Comparison of ENCODE assay signal across 1 cellular context in the genomic region with DNA sequence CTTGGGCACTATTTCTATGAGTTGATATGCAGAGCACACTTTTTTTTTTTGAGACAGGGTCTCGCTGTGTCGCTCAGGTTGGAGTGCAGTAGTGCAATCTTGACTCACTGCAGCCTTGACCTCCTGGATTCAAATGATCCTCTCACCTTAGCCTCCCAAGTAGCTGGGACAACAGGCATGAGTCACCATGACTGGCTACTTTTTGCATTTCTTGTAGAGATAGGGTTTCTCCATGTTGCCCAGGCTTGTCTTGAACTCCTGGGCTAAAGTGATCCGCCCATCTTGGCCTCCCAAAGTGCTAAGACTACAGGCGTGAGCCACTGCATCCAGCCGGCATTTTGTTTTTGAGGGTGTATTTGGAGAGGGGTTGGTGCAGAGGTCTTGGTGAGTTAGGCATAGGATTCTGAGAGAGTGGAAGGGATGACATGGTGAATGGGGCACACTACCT.
TF ChIP-seq lines count a peak whose summit lies in the region.

No MANE protein-coding gene starts in this region.

TF ChIP-seq in K562, 482 proteins besides CTCF, POLR2A, EP300 and RAD21 (continued from another document and continues in another):
- TF ChIP-seq E2F4 (CRISPR knock-in tag; IDR thresholded peaks at IDR 0.05; ENCODE audit: low read depth) (no peak), ZNF3 (CRISPR knock-in tag; IDR thresholded peaks at IDR 0.05) (no peak), PHTF2 (CRISPR knock-in tag; IDR thresholded peaks at IDR 0.05) (no peak), CCNT2 (IDR thresholded peaks at IDR 0.05; ENCODE audit: borderline replicate concordance, extremely low read depth, insufficient read length, low read depth, low read length) (no peak), ZZZ3 (IDR thresholded peaks at IDR 0.05) (no peak), HIVEP1 (CRISPR knock-in tag; IDR thresholded peaks at IDR 0.05) (no peak), NFE2L1 (tag; IDR thresholded peaks at IDR 0.05; ENCODE audit: borderline replicate concordance, low read depth) (peak; percentile 67; the same call in 1 of the 2 replicates), ZNF143 (CRISPR knock-in tag; IDR thresholded peaks at IDR 0.05) (no peak), SIRT6 (IDR thresholded peaks at IDR 0.05; ENCODE audit: low read depth, low read length) (no peak), ZNF699 (CRISPR knock-in tag; IDR thresholded peaks at IDR 0.05; ENCODE audit: insufficient replicate concordance) (no peak), ZNF75A (CRISPR knock-in tag; IDR thresholded peaks at IDR 0.05) (no peak), ZNF253 (CRISPR knock-in tag; conservative IDR thresholded peaks at IDR 0.05) (no peak), MCM5 (IDR thresholded peaks at IDR 0.05; ENCODE audit: low read depth) (no peak), SRF (CRISPR knock-in tag; IDR thresholded peaks at IDR 0.05) (no peak), MBD2 (IDR thresholded peaks at IDR 0.05; ENCODE audit: borderline replicate concordance, low read depth) (no peak), ZNF354B (CRISPR knock-in tag; IDR thresholded peaks at IDR 0.05) (no peak), ZNF586 (CRISPR knock-in tag; conservative IDR thresholded peaks at IDR 0.05) (no peak), HDAC1 (IDR thresholded peaks at IDR 0.05) (peak in 1 of 2 experiments; percentile 58; a peak in 2 of 4 replicates), SIN3B (IDR thresholded peaks at IDR 0.05; ENCODE audit: low read depth) (no peak), ZNF695 (CRISPR knock-in tag; IDR thresholded peaks at IDR 0.05) (no peak), FOSL1 (tag; conservative IDR thresholded peaks at IDR 0.05) (peak; percentile 97), TCF7 (IDR thresholded peaks at IDR 0.05; ENCODE audit: borderline replicate concordance) (no peak), CREM (IDR thresholded peaks at IDR 0.05; ENCODE audit: low read depth) (no peak), ZSCAN32 (CRISPR knock-in tag; IDR thresholded peaks at IDR 0.05) (no peak), GATAD2A (IDR thresholded peaks at IDR 0.05) (no peak), ZNF584 (CRISPR knock-in tag; IDR thresholded peaks at IDR 0.05; ENCODE audit: low read depth) (no peak), HNRNPL (IDR thresholded peaks at IDR 0.05; ENCODE audit: low read depth, low read length) (no peak), NCOR1 (IDR thresholded peaks at IDR 0.05) (no peak; the same call in 1 of the 2 replicates), SMARCC2 (IDR thresholded peaks at IDR 0.05; ENCODE audit: low read depth) (peak; percentile 55; the same call in 1 of the 2 replicates), ZNF444 (CRISPR knock-in tag; IDR thresholded peaks at IDR 0.05) (no peak), HLTF (IDR thresholded peaks at IDR 0.05) (0 out of 2 replicates have a peak, but pooled peaks have one; percentile 36), SMC3 (conservative IDR thresholded peaks at IDR 0.05; ENCODE audit: insufficient read depth, low read depth, low read length) (no peak), CBX8 (IDR thresholded peaks at IDR 0.05; ENCODE audit: borderline replicate concordance, extremely low read depth, low read depth, low read length, poor library complexity, severe bottlenecking) (no peak), HES1 (IDR thresholded peaks at IDR 0.05; ENCODE audit: low read depth) (no peak), CCAR2 (IDR thresholded peaks at IDR 0.05; ENCODE audit: low read depth, low read length) (no peak), ESRRA (IDR thresholded peaks at IDR 0.05; ENCODE audit: borderline replicate concordance, low read depth) (no peak), HDAC8 (tag; IDR thresholded peaks at IDR 0.05) (no peak), FOXJ3 (CRISPR knock-in tag; IDR thresholded peaks at IDR 0.05) (no peak), MAFF (IDR thresholded peaks at IDR 0.05; ENCODE audit: low read length) (peak; percentile 87), CHD1 (IDR thresholded peaks at IDR 0.05; ENCODE audit: low read length) (no peak), ZC3H11A (IDR thresholded peaks at IDR 0.05; ENCODE audit: low read depth, low read length) (no peak), ZEB2 (IDR thresholded peaks at IDR 0.05) (0 out of 2 replicates have a peak, but pooled peaks have one; percentile 39), TEAD2 (tag; IDR thresholded peaks at IDR 0.05) (no peak; the same call in 1 of the 2 replicates), GATAD2B (IDR thresholded peaks at IDR 0.05; ENCODE audit: borderline replicate concordance) (no peak), DACH1 (IDR thresholded peaks at IDR 0.05; ENCODE audit: partially characterized antibody) (no peak), MAFG (tag; conservative IDR thresholded peaks at IDR 0.05) (peak; percentile 97), U2AF1 (optimal IDR thresholded peaks at IDR 0.05; ENCODE audit: low read depth, low read length) (no peak), SMAD2 (IDR thresholded peaks at IDR 0.05; ENCODE audit: low read depth, low read length) (no peak), SUPT5H (IDR thresholded peaks at IDR 0.05) (peak; percentile 29; the same call in 1 of the 2 replicates), ETV6 (IDR thresholded peaks at IDR 0.05; ENCODE audit: borderline replicate concordance in 1 of 2, low read depth in 2 of 2, low read length in 1 of 2) (no peak), ETV6 (CRISPR knock-in tag; IDR thresholded peaks at IDR 0.05; ENCODE audit: borderline replicate concordance) (no peak)
- TF ChIP-seq, protein P1, sequence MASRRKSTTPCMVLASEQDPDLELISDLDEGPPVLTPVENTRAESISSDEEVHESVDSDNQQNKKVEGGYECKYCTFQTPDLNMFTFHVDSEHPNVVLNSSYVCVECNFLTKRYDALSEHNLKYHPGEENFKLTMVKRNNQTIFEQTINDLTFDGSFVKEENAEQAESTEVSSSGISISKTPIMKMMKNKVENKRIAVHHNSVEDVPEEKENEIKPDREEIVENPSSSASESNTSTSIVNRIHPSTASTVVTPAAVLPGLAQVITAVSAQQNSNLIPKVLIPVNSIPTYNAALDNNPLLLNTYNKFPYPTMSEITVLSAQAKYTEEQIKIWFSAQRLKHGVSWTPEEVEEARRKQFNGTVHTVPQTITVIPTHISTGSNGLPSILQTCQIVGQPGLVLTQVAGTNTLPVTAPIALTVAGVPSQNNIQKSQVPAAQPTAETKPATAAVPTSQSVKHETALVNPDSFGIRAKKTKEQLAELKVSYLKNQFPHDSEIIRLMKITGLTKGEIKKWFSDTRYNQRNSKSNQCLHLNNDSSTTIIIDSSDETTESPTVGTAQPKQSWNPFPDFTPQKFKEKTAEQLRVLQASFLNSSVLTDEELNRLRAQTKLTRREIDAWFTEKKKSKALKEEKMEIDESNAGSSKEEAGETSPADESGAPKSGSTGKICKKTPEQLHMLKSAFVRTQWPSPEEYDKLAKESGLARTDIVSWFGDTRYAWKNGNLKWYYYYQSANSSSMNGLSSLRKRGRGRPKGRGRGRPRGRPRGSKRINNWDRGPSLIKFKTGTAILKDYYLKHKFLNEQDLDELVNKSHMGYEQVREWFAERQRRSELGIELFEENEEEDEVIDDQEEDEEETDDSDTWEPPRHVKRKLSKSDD (conservative IDR thresholded peaks at IDR 0.05; ENCODE audit: low read length), result no peak
- TF ChIP-seq, protein P2, sequence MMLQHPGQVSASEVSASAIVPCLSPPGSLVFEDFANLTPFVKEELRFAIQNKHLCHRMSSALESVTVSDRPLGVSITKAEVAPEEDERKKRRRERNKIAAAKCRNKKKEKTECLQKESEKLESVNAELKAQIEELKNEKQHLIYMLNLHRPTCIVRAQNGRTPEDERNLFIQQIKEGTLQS (IDR thresholded peaks at IDR 0.05), result peak; percentile 93
- TF ChIP-seq, protein P2 (CRISPR knock-in tag; conservative IDR thresholded peaks at IDR 0.05), result peak; percentile 33; the same call in 1 of the 2 replicates
- TF ChIP-seq, protein P3, sequence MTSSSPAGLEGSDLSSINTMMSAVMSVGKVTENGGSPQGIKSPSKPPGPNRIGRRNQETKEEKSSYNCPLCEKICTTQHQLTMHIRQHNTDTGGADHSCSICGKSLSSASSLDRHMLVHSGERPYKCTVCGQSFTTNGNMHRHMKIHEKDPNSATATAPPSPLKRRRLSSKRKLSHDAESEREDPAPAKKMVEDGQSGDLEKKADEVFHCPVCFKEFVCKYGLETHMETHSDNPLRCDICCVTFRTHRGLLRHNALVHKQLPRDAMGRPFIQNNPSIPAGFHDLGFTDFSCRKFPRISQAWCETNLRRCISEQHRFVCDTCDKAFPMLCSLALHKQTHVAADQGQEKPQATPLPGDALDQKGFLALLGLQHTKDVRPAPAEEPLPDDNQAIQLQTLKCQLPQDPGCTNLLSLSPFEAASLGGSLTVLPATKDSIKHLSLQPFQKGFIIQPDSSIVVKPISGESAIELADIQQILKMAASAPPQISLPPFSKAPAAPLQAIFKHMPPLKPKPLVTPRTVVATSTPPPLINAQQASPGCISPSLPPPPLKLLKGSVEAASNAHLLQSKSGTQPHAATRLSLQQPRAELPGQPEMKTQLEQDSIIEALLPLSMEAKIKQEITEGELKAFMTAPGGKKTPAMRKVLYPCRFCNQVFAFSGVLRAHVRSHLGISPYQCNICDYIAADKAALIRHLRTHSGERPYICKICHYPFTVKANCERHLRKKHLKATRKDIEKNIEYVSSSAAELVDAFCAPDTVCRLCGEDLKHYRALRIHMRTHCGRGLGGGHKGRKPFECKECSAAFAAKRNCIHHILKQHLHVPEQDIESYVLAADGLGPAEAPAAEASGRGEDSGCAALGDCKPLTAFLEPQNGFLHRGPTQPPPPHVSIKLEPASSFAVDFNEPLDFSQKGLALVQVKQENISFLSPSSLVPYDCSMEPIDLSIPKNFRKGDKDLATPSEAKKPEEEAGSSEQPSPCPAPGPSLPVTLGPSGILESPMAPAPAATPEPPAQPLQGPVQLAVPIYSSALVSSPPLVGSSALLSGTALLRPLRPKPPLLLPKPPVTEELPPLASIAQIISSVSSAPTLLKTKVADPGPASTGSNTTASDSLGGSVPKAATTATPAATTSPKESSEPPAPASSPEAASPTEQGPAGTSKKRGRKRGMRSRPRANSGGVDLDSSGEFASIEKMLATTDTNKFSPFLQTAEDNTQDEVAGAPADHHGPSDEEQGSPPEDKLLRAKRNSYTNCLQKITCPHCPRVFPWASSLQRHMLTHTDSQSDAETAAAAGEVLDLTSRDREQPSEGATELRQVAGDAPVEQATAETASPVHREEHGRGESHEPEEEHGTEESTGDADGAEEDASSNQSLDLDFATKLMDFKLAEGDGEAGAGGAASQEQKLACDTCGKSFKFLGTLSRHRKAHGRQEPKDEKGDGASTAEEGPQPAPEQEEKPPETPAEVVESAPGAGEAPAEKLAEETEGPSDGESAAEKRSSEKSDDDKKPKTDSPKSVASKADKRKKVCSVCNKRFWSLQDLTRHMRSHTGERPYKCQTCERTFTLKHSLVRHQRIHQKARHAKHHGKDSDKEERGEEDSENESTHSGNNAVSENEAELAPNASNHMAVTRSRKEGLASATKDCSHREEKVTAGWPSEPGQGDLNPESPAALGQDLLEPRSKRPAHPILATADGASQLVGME (CRISPR knock-in tag; IDR thresholded peaks at IDR 0.05), result no peak
- TF ChIP-seq, protein P4, sequence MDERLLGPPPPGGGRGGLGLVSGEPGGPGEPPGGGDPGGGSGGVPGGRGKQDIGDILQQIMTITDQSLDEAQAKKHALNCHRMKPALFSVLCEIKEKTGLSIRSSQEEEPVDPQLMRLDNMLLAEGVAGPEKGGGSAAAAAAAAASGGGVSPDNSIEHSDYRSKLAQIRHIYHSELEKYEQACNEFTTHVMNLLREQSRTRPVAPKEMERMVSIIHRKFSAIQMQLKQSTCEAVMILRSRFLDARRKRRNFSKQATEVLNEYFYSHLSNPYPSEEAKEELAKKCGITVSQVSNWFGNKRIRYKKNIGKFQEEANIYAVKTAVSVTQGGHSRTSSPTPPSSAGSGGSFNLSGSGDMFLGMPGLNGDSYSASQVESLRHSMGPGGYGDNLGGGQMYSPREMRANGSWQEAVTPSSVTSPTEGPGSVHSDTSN (CRISPR knock-in tag; IDR thresholded peaks at IDR 0.05; ENCODE audit: low read depth), result no peak
- TF ChIP-seq, protein P4 (tag; conservative IDR thresholded peaks at IDR 0.05; ENCODE audit: low read depth), result no peak
- TF ChIP-seq, protein P5, sequence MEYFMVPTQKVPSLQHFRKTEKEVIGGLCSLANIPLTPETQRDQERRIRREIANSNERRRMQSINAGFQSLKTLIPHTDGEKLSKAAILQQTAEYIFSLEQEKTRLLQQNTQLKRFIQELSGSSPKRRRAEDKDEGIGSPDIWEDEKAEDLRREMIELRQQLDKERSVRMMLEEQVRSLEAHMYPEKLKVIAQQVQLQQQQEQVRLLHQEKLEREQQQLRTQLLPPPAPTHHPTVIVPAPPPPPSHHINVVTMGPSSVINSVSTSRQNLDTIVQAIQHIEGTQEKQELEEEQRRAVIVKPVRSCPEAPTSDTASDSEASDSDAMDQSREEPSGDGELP (CRISPR knock-in tag; IDR thresholded peaks at IDR 0.05; ENCODE audit: borderline replicate concordance), result no peak
- TF ChIP-seq, protein P6, sequence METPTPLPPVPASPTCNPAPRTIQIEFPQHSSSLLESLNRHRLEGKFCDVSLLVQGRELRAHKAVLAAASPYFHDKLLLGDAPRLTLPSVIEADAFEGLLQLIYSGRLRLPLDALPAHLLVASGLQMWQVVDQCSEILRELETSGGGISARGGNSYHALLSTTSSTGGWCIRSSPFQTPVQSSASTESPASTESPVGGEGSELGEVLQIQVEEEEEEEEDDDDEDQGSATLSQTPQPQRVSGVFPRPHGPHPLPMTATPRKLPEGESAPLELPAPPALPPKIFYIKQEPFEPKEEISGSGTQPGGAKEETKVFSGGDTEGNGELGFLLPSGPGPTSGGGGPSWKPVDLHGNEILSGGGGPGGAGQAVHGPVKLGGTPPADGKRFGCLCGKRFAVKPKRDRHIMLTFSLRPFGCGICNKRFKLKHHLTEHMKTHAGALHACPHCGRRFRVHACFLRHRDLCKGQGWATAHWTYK (CRISPR knock-in tag; IDR thresholded peaks at IDR 0.05), result no peak
